Comparison of ENCODE assay signal across 8 cellular contexts in genomic region chr15:92881838-92882696, GRCh38. TPM values are rescaled to one million over a fixed set of nuclear protein-coding genes. Genes with fewer than 3 reads are reported as not detected.
A peak's percentile ranks its signal among the peaks of the same experiment; 100 is the strongest.
DNase-seq lines count a peak whose midpoint lies in the region; ATAC-seq and TF ChIP-seq lines count a peak whose summit lies in the region.

No MANE protein-coding gene starts in this region.

- H3K4me1 Mint-ChIP-seq in Calu3 (ENCODE audit: low read depth, unreplicated experiment) (peaks cover 47% of the 10 kb centered on the region), endodermal cell (peaks cover 55% of the 10 kb centered on the region)

- H3K27me3 Mint-ChIP-seq in Calu3 (ENCODE audit: unreplicated experiment) (peaks cover 13% of the 10 kb centered on the region), endodermal cell (ENCODE audit: insufficient read depth) (no peaks in the 10 kb centered on the region)

- 12 to 72% methylated on average over 6 to 41 of the region's 41 CpGs for WGBS in endodermal cell (ENCODE audit: insufficient coverage in 1 of 2, insufficient read length in 1 of 2), 2 experiments

- intact Hi-C loops in Calu3 (cut with micrococcal nuclease; ENCODE audit: unreplicated experiment) = loop anchor here (1.0 to 2.0 kb wide), 2 partner anchors 37 to 51 kb away; no protein-coding TSS in a partner anchor

- H3K4me3 ChIP-seq in HUES48 (ENCODE audit: low read depth, low read length) = peak overlapping the region; percentile 87
- H3K4me3 ChIP-seq in NT2/D1 (ENCODE audit: insufficient read length, low read depth) = peak overlapping the region; percentile 65
- H3K4me3 ChIP-seq in endodermal cell (ENCODE audit: low read length) = peak overlapping the region; percentile 64

- CTCF ChIA-PET in Calu3 (lab: Charles Lee) = interaction anchor here (0.5 to 4.0 kb wide), 18 partner anchors 12 to 85 kb away, joined by 3 to 24 read pairs (median 5); partner anchors contain the start of gene CHD2

- H3K9me3 Mint-ChIP-seq in Calu3 (ENCODE audit: low read depth, unreplicated experiment) (no peaks in the 10 kb centered on the region), endodermal cell (no peaks in the 10 kb centered on the region)

- H3K36me3 ChIP-seq in HUES48 (ENCODE audit: control insufficient read depth, insufficient read depth, low read length) (peaks cover 27% of the 10 kb centered on the region), NT2/D1 (ENCODE audit: insufficient read depth, insufficient read length, low read length) (peaks cover 37% of the 10 kb centered on the region), endodermal cell (ENCODE audit: control insufficient read depth, insufficient read depth, low read length) (peaks cover 32% of the 10 kb centered on the region)

- H3K27me3 ChIP-seq in HUES48 (ENCODE audit: control insufficient read depth, insufficient read depth, low read length) (no peaks in the 10 kb centered on the region), NT2/D1 (ENCODE audit: insufficient read depth, insufficient read length) (no peaks in the 10 kb centered on the region), endodermal cell (ENCODE audit: control insufficient read depth, insufficient read depth, low read length, poor library complexity, severe bottlenecking) (no peaks in the 10 kb centered on the region)

- H3K4me3 Mint-ChIP-seq in Calu3 (ENCODE audit: low read depth, unreplicated experiment) = peak overlapping the region; percentile 68
- H3K4me3 Mint-ChIP-seq in endodermal cell = peak overlapping the region; percentile 94

- peaks cover 64% of the 10 kb centered on the region for H3K36me3 Mint-ChIP-seq in Calu3 (ENCODE audit: insufficient read depth, unreplicated experiment)
- H3K36me3 Mint-ChIP-seq in endodermal cell (ENCODE audit: low read depth) = peaks cover 34% of the 10 kb centered on the region

- H3K4me1 ChIP-seq in HUES48 (ENCODE audit: control insufficient read depth, insufficient read depth, low read length) (peaks cover 39% of the 10 kb centered on the region), NT2/D1 (ENCODE audit: insufficient read depth, insufficient read length) (no peaks in the 10 kb centered on the region), endodermal cell (ENCODE audit: control insufficient read depth, insufficient read depth, low read length) (peaks cover 11% of the 10 kb centered on the region)

- peak; percentile 95 for ATAC-seq in GM21423 (IDR thresholded peaks at IDR 0.05; ENCODE audit: unreplicated experiment)

- peak; percentile 98 for DNase-seq in Calu3
- peak; percentile 99 for DNase-seq in NT2/D1 (ENCODE audit: low read depth, low spot score)
- DNase-seq in activated CD8-positive, alpha-beta memory T cell treated with anti-CD3 and anti-CD28 coated beads, Interleukin-2, amount 50 U/mL, for 24 hours (ENCODE audit: extremely low read depth) = peak; percentile 98
- peak; percentile 100 for DNase-seq in endodermal cell
- peak; percentile 100 for DNase-seq in mesenteric fat pad (ENCODE audit: low spot score)
- DNase-seq in stimulated activated CD8-positive, alpha-beta memory T cell treated with anti-CD3 and anti-CD28 coated beads, Interleukin-15, amount 100 ng/mL, for 1 hour (ENCODE audit: low read depth) = peak; percentile 93

- H3K9me3 ChIP-seq in HUES48 (ENCODE audit: control insufficient read depth, insufficient read depth, low read length) (no peaks in the 10 kb centered on the region), NT2/D1 (ENCODE audit: insufficient read depth, low read length) (no peaks in the 10 kb centered on the region), endodermal cell (ENCODE audit: control insufficient read depth, low read length) (peaks cover under 1% of the 10 kb centered on the region)

- H3K27ac Mint-ChIP-seq in Calu3 (ENCODE audit: unreplicated experiment) = peak overlapping the region; percentile 94
- peak overlapping the region; percentile 91 for H3K27ac Mint-ChIP-seq in endodermal cell

- no peak for TF ChIP-seq CTCF in Calu3 (IDR thresholded peaks at IDR 0.05; ENCODE audit: unreplicated experiment)
- no peak for TF ChIP-seq CTCF in endodermal cell (conservative IDR thresholded peaks at IDR 0.05)

- H3K27ac ChIP-seq in HUES48 (ENCODE audit: low read depth, low read length) (peak overlapping the region; percentile 98), endodermal cell (ENCODE audit: low read depth, low read length) (peak overlapping the region; percentile 81)

- BruUV-seq in Calu3 (replicated peaks; lab: Mats Ljungman, UMichigan) = TSS peak; percentile 90

- H3K9ac ChIP-seq in HUES48 (ENCODE audit: low read depth, low read length) = peak overlapping the region; percentile 32
- H3K9ac ChIP-seq in NT2/D1 (ENCODE audit: insufficient read length, low read depth) = peak overlapping the region; percentile 79
- H3K9ac ChIP-seq in endodermal cell (ENCODE audit: extremely low read depth, low read length, poor library complexity, severe bottlenecking) = peak overlapping the region; percentile 48

RNA-seq across cellular contexts. Expression of gene CHD2, which starts 18.1 kb away (rescaled TPM):
- total RNA-seq in Calu3 (2022) (127 and 140 TPM in 2 replicates), endodermal cell (100 to 1,000 TPM; 116 to 127 TPM), mesenteric fat pad (90.9 TPM)
- polyA plus RNA-seq in endodermal cell (2013, experiment 1 of 2) = 56.2 TPM
- polyA plus RNA-seq in endodermal cell (2013, experiment 2 of 2) = 46.7 TPM

Comparison
In these comparisons a context has a peak if more than half of its experiments do, and no peak if none do; other contexts are left out.
1. Peak in every context shown above with its lines: DNase-seq, ATAC-seq, H3K4me3 ChIP-seq and H3K27ac ChIP-seq.